In the genomic region with DNA sequence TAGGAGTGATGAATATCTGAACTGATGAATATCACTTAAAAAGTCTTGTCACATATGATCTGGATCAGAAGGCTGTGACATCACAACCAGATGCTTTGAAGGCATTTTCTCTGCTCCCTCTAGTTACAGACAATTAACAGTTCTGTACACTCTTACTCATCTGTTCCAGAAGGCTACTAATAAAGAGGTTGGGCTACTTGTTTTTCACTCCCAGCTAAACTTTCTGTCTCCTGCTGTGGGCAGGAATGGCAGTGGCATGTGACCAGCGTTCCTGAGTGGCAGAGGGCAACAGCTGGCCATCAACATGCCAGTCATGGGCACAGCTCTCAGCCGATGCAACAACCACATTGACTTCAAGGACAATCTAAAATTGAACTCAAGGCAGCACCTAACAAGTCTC, we compare ENCODE assay signal across 12 cellular contexts.
A peak's percentile ranks its signal among the peaks of the same experiment; 100 is the strongest.
DNase-seq lines count a peak whose midpoint lies in the region; ATAC-seq and TF ChIP-seq lines count a peak whose summit lies in the region.
"Had no signal": no experiment of that assay in that cellular context is flagged by ENCODE, and none has a peak within 500 bp of the region (broad histone marks: within the 10 kb centered on the region; RNA-seq: fewer than 3 reads in every experiment).

No MANE protein-coding gene starts in this region.

- H3K27ac ChIP-seq in GM23338 (ENCODE audit: low read depth) (peak overlapping the region; percentile 42), gastrocnemius medialis (peak overlapping the region; percentile 90 to 95 (median 93))

- TF ChIP-seq CTCF in GM23338 (conservative IDR thresholded peaks at IDR 0.05; ENCODE audit: low read depth in 2 of 2) (no peak), gastrocnemius medialis (IDR thresholded peaks at IDR 0.05 in 4 of 5, conservative IDR thresholded peaks at IDR 0.05 in 1 of 5) (no peak)

- no peak overlapping the region for H3K4me3 Mint-ChIP-seq in GM23338
- no peak overlapping the region for H3K4me3 Mint-ChIP-seq in activated naive CD8-positive, alpha-beta T cell treated with anti-CD3 and anti-CD28 coated beads for 36 hours

- no peak overlapping the region for H3K4me3 ChIP-seq in GM23338
- no peak overlapping the region for H3K4me3 ChIP-seq in gastrocnemius medialis
- H3K4me3 ChIP-seq: GM12878 had no signal

- H3K36me3 Mint-ChIP-seq in GM23338 (ENCODE audit: low read depth): peaks cover 17% of the 10 kb centered on the region
- peaks cover 29% of the 10 kb centered on the region for H3K36me3 Mint-ChIP-seq in activated naive CD8-positive, alpha-beta T cell treated with anti-CD3 and anti-CD28 coated beads for 36 hours

- in situ Hi-C loops in gastrocnemius medialis (cut with MboI; ENCODE audit: low sequenced_read_pairs in 4 of 4): no loop called here

- no peaks in the 10 kb centered on the region for H3K9me3 Mint-ChIP-seq in GM23338
- no peaks in the 10 kb centered on the region for H3K9me3 Mint-ChIP-seq in activated naive CD8-positive, alpha-beta T cell treated with anti-CD3 and anti-CD28 coated beads for 36 hours

- no peaks in the 10 kb centered on the region for H3K9me3 ChIP-seq in gastrocnemius medialis
- H3K9me3 ChIP-seq: SK-N-SH had no signal

- intact Hi-C loops in left ventricle myocardium superior (cut with micrococcal nuclease) (no loop called here), gastrocnemius medialis (cut with DNase I; ENCODE audit: low total_unique reads) (loop anchor here (1.0 to 10.0 kb wide), 3 partner anchors 14 to 680 kb away; partner anchors contain the start of genes ENO1 and SLC2A5)

- peaks cover 47% of the 10 kb centered on the region for H4K20me1 ChIP-seq in GM23338 (replicated peaks; ENCODE audit: insufficient read depth)

- H3K4me1 ChIP-seq in GM23338 (ENCODE audit: insufficient read depth) (peaks cover 21% of the 10 kb centered on the region), gastrocnemius medialis (peaks cover 86 to 94% of the 10 kb centered on the region in 2 donors)

- H3F3A ChIP-seq in GM23338 (replicated peaks; ENCODE audit: low read depth): no peaks in the 10 kb centered on the region; the same call in 1 of the 2 replicates

- no peak overlapping the region for H3K4me2 ChIP-seq in GM23338
- H3K4me2 ChIP-seq: SK-N-SH had no signal

- peaks cover 96% of the 10 kb centered on the region for H3K79me2 ChIP-seq in GM23338 (replicated peaks; ENCODE audit: insufficient read depth)

- DNase-seq in GM23338 (ENCODE audit: low spot score): no peak
- DNase-seq in activated naive CD8-positive, alpha-beta T cell treated with anti-CD3 and anti-CD28 coated beads for 36 hours: no peak
- peak; percentile 53 for DNase-seq in left ventricle myocardium superior
- peak; percentile 84 to 87 for DNase-seq in gastrocnemius medialis
- no peak for DNase-seq in stimulated activated naive CD4-positive, alpha-beta T cell treated with Interleukin-2 at 50 U/mL for 16 hours (lab: John Stamatoyannopoulos, UW)
- no peak for DNase-seq in activated gamma-delta T cell (lab: John Stamatoyannopoulos, UW)
- DNase-seq: activated CD4-positive, alpha-beta T cell treated with anti-CD3 and anti-CD28 coated beads for 4 hours; NCI-H1092; SK-N-SH had no signal

- no peaks in the 10 kb centered on the region for H3K9me2 ChIP-seq in GM23338 (ENCODE audit: insufficient read depth)
- H3K9me2 ChIP-seq: SK-N-SH had no signal

- no peaks in the 10 kb centered on the region for H3K27me3 ChIP-seq in GM23338 (ENCODE audit: insufficient read depth)
- no peaks in the 10 kb centered on the region for H3K27me3 ChIP-seq in gastrocnemius medialis

- no peak overlapping the region; the same call in 1 of the 2 replicates for H3K27ac Mint-ChIP-seq in GM23338
- H3K27ac Mint-ChIP-seq in activated naive CD8-positive, alpha-beta T cell treated with anti-CD3 and anti-CD28 coated beads for 36 hours: peak overlapping the region; percentile 57

- no peak overlapping the region for H2AFZ ChIP-seq in GM23338

- no peak for ATAC-seq in GM23338
- ATAC-seq in left ventricle myocardium superior: peak; percentile 41
- peak; percentile 75 to 78 for ATAC-seq in gastrocnemius medialis
- ATAC-seq in HG03097 (IDR thresholded peaks at IDR 0.05; ENCODE audit: low FRiP score, unreplicated experiment): no peak
- ATAC-seq in GM19395 (IDR thresholded peaks at IDR 0.05; ENCODE audit: unreplicated experiment): no peak
- ATAC-seq: GM12878 had no signal

- H3K36me3 ChIP-seq in GM23338 (ENCODE audit: insufficient read depth) (no peaks in the 10 kb centered on the region), gastrocnemius medialis (no peaks in the 10 kb centered on the region)

- TF ChIP-seq POLR2A in gastrocnemius medialis (IDR thresholded peaks at IDR 0.05): peak in 1 of 2 donors; percentile 7

- no peaks in the 10 kb centered on the region for H3K27me3 Mint-ChIP-seq in GM23338 (ENCODE audit: insufficient read depth, low read depth, poor library complexity)
- H3K27me3 Mint-ChIP-seq in activated naive CD8-positive, alpha-beta T cell treated with anti-CD3 and anti-CD28 coated beads for 36 hours: no peaks in the 10 kb centered on the region

- H3K4me1 Mint-ChIP-seq in GM23338: peaks cover 51% of the 10 kb centered on the region
- peaks cover 59% of the 10 kb centered on the region for H3K4me1 Mint-ChIP-seq in activated naive CD8-positive, alpha-beta T cell treated with anti-CD3 and anti-CD28 coated beads for 36 hours

TF ChIP-seq in GM23338, 12 proteins besides CTCF, POLR2A, EP300 and RAD21 (continues in another document):
- no peak for TF ChIP-seq ZNF331 (CRISPR knock-in tag; IDR thresholded peaks at IDR 0.05; ENCODE audit: low read depth)
- TF ChIP-seq NANOG (IDR thresholded peaks at IDR 0.05; ENCODE audit: borderline replicate concordance): no peak
- TF ChIP-seq, protein P1, sequence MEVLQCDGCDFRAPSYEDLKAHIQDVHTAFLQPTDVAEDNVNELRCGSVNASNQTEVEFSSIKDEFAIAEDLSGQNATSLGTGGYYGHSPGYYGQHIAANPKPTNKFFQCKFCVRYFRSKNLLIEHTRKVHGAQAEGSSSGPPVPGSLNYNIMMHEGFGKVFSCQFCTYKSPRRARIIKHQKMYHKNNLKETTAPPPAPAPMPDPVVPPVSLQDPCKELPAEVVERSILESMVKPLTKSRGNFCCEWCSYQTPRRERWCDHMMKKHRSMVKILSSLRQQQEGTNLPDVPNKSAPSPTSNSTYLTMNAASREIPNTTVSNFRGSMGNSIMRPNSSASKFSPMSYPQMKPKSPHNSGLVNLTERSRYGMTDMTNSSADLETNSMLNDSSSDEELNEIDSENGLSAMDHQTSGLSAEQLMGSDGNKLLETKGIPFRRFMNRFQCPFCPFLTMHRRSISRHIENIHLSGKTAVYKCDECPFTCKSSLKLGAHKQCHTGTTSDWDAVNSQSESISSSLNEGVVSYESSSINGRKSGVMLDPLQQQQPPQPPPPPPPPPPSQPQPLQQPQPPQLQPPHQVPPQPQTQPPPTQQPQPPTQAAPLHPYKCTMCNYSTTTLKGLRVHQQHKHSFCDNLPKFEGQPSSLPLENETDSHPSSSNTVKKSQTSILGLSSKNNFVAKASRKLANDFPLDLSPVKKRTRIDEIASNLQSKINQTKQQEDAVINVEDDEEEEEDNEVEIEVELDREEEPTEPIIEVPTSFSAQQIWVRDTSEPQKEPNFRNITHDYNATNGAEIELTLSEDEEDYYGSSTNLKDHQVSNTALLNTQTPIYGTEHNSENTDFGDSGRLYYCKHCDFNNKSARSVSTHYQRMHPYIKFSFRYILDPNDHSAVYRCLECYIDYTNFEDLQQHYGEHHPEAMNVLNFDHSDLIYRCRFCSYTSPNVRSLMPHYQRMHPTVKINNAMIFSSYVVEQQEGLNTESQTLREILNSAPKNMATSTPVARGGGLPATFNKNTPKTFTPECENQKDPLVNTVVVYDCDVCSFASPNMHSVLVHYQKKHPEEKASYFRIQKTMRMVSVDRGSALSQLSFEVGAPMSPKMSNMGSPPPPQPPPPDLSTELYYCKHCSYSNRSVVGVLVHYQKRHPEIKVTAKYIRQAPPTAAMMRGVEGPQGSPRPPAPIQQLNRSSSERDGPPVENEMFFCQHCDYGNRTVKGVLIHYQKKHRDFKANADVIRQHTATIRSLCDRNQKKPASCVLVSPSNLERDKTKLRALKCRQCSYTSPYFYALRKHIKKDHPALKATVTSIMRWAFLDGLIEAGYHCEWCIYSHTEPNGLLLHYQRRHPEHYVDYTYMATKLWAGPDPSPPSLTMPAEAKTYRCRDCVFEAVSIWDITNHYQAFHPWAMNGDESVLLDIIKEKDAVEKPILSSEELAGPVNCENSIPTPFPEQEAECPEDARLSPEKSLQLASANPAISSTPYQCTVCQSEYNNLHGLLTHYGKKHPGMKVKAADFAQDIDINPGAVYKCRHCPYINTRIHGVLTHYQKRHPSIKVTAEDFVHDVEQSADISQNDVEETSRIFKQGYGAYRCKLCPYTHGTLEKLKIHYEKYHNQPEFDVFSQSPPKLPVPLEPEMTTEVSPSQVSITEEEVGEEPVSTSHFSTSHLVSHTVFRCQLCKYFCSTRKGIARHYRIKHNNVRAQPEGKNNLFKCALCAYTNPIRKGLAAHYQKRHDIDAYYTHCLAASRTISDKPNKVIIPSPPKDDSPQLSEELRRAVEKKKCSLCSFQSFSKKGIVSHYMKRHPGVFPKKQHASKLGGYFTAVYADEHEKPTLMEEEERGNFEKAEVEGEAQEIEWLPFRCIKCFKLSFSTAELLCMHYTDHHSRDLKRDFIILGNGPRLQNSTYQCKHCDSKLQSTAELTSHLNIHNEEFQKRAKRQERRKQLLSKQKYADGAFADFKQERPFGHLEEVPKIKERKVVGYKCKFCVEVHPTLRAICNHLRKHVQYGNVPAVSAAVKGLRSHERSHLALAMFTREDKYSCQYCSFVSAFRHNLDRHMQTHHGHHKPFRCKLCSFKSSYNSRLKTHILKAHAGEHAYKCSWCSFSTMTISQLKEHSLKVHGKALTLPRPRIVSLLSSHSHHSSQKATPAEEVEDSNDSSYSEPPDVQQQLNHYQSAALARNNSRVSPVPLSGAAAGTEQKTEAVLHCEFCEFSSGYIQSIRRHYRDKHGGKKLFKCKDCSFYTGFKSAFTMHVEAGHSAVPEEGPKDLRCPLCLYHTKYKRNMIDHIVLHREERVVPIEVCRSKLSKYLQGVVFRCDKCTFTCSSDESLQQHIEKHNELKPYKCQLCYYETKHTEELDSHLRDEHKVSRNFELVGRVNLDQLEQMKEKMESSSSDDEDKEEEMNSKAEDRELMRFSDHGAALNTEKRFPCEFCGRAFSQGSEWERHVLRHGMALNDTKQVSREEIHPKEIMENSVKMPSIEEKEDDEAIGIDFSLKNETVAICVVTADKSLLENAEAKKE (CRISPR knock-in tag; IDR thresholded peaks at IDR 0.05): no peak
- TF ChIP-seq, protein P2, sequence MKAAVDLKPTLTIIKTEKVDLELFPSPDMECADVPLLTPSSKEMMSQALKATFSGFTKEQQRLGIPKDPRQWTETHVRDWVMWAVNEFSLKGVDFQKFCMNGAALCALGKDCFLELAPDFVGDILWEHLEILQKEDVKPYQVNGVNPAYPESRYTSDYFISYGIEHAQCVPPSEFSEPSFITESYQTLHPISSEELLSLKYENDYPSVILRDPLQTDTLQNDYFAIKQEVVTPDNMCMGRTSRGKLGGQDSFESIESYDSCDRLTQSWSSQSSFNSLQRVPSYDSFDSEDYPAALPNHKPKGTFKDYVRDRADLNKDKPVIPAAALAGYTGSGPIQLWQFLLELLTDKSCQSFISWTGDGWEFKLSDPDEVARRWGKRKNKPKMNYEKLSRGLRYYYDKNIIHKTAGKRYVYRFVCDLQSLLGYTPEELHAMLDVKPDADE (IDR thresholded peaks at IDR 0.05): no peak
- TF ChIP-seq CREB1 (CRISPR knock-in tag; IDR thresholded peaks at IDR 0.05; ENCODE audit: low read depth): no peak

Comparison
In these comparisons a context has a peak if more than half of its experiments do, and no peak if none do; other contexts are left out.
1. ATAC-seq: peak in left ventricle myocardium superior (single experiment) and gastrocnemius medialis (2 of 2); none in GM23338 (single experiment), HG03097 (single experiment) and GM19395 (single experiment).
2. DNase-seq: peak in left ventricle myocardium superior (single experiment) and gastrocnemius medialis (2 of 2); none in GM23338 (single experiment), activated naive CD8-positive, alpha-beta T cell treated with anti-CD3 and anti-CD28 coated beads for 36 hours (single experiment), stimulated activated naive CD4-positive, alpha-beta T cell treated with Interleukin-2 at 50 U/mL for 16 hours (single experiment) and activated gamma-delta T cell (single experiment).